ENCODE assay signal across 7 cellular contexts in the genomic region with DNA sequence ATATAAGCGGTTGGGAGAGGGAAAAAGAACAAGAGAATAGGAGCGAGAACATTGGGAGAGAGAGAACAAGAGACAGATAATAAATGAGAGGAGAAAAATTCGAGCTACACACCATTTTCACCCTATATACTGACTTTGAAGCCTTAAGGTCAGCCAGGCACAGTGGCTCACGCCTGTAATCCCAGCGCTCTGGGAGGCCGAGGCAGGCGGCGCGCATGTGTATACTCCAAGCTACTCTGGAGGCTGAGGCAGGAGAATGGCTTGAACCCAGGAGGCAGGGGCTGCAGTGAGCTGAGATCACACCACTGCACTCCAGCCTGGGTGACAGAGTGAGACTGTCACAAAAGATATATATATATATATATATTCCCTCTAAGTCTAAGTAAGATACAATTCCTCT.
DNase-seq lines count a peak whose midpoint lies in the region; ATAC-seq and TF ChIP-seq lines count a peak whose summit lies in the region.
"Not testable (repeated sequence)": the region's sequence is repeated elsewhere in the genome, so short reads cannot be mapped to it uniquely, and the experiment has no call there.

No MANE protein-coding gene starts in this region.

- not testable (repeated sequence) for H3K27me3 Mint-ChIP-seq in Calu3 (ENCODE audit: unreplicated experiment); T-helper 1 cell treated with Interleukin-12 subunit alpha and Interleukin-12 subunit beta and Interleukin-4 antibody, amounts not matched to agents 30 μg/mL and 1 μg/mL, for 36 hours (ENCODE audit: low read depth); activated CD8-positive, alpha-beta T cell treated with anti-CD3 and anti-CD28 coated beads for 36 hours; nephron progenitor cell (ENCODE audit: low read depth, poor library complexity); stimulated activated naive B cell treated with anti-CD40 and anti-IgM and Interleukin-4, amounts not matched to agents 10 μg/mL and 1 μg/mL and 100 μg/mL, for 72 hours

- BruUV-seq in Calu3 (replicated peaks; lab: Mats Ljungman, UMichigan) = not testable (repeated sequence)

- peaks cover 43% of the 10 kb centered on the region for H3K4me1 Mint-ChIP-seq in Calu3 (ENCODE audit: low read depth, unreplicated experiment)
- peaks cover 31% of the 10 kb centered on the region for H3K4me1 Mint-ChIP-seq in T-helper 1 cell treated with Interleukin-12 subunit alpha and Interleukin-12 subunit beta and Interleukin-4 antibody, amounts not matched to agents 30 μg/mL and 1 μg/mL, for 36 hours (ENCODE audit: low read depth)
- peaks cover 47% of the 10 kb centered on the region for H3K4me1 Mint-ChIP-seq in activated CD8-positive, alpha-beta T cell treated with anti-CD3 and anti-CD28 coated beads for 36 hours (ENCODE audit: low read depth)
- not testable (repeated sequence) for H3K4me1 Mint-ChIP-seq in nephron progenitor cell
- peaks cover 50 to 84% of the 10 kb centered on the region in 2 donors for H3K4me1 Mint-ChIP-seq in stimulated activated naive B cell treated with anti-CD40 and anti-IgM and Interleukin-4, amounts not matched to agents 10 μg/mL and 1 μg/mL and 100 μg/mL, for 72 hours

- not testable (repeated sequence) for H3K36me3 ChIP-seq in esophagus squamous epithelium

- peak overlapping the region; percentile 43 for H3K27ac Mint-ChIP-seq in Calu3 (ENCODE audit: unreplicated experiment)
- peak overlapping the region; percentile 0 for H3K27ac Mint-ChIP-seq in T-helper 1 cell treated with Interleukin-12 subunit alpha and Interleukin-12 subunit beta and Interleukin-4 antibody, amounts not matched to agents 30 μg/mL and 1 μg/mL, for 36 hours
- H3K27ac Mint-ChIP-seq in activated CD8-positive, alpha-beta T cell treated with anti-CD3 and anti-CD28 coated beads for 36 hours = peak overlapping the region; percentile 53
- peak overlapping the region; percentile 13 to 67 for H3K27ac Mint-ChIP-seq in activated naive CD4-positive, alpha-beta T cell treated with anti-CD3 and anti-CD28 coated beads, Interleukin-2, amount 50 U/mL, for 72 hours
- H3K27ac Mint-ChIP-seq in nephron progenitor cell = peak overlapping the region; percentile 28
- peak overlapping the region; percentile 93 for H3K27ac Mint-ChIP-seq in stimulated activated naive B cell treated with anti-CD40 and anti-IgM and Interleukin-4, amounts not matched to agents 10 μg/mL and 1 μg/mL and 100 μg/mL, for 72 hours

- peaks cover 15% of the 10 kb centered on the region for H3K36me3 Mint-ChIP-seq in Calu3 (ENCODE audit: insufficient read depth, unreplicated experiment)
- not testable (repeated sequence) for H3K36me3 Mint-ChIP-seq in T-helper 1 cell treated with Interleukin-12 subunit alpha and Interleukin-12 subunit beta and Interleukin-4 antibody, amounts not matched to agents 30 μg/mL and 1 μg/mL, for 36 hours (ENCODE audit: low read depth); activated CD8-positive, alpha-beta T cell treated with anti-CD3 and anti-CD28 coated beads for 36 hours (ENCODE audit: low read depth); activated naive CD4-positive, alpha-beta T cell treated with anti-CD3 and anti-CD28 coated beads, Interleukin-2, amount 50 U/mL, for 72 hours; nephron progenitor cell (ENCODE audit: low read depth)
- H3K36me3 Mint-ChIP-seq in stimulated activated naive B cell treated with anti-CD40 and anti-IgM and Interleukin-4, amounts not matched to agents 10 μg/mL and 1 μg/mL and 100 μg/mL, for 72 hours = peaks cover 40 to 50% of the 10 kb centered on the region in 2 donors

- not testable (repeated sequence) for H3K9me3 ChIP-seq in esophagus squamous epithelium

- CTCF ChIA-PET in Calu3 (lab: Charles Lee) = not testable (repeated sequence)
- CTCF ChIA-PET in activated CD8-positive, alpha-beta T cell treated with anti-CD3 and anti-CD28 coated beads for 36 hours (lab: Charles Lee) = interaction anchor here (1.0 to 1.4 kb wide), 2 partner anchors 43 to 60 kb away, joined by 4 read pairs; no protein-coding TSS in a partner anchor

- POLR2A ChIA-PET in activated CD8-positive, alpha-beta T cell treated with anti-CD3 and anti-CD28 coated beads for 36 hours (lab: Charles Lee) = interaction anchor here (0.6 kb wide), 1 partner anchor 24 kb away, joined by 3 read pairs; no protein-coding TSS in a partner anchor

- TF ChIP-seq CTCF in Calu3 (IDR thresholded peaks at IDR 0.05; ENCODE audit: unreplicated experiment); activated CD8-positive, alpha-beta T cell treated with anti-CD3 and anti-CD28 coated beads for 36 hours (IDR thresholded peaks at IDR 0.05); esophagus squamous epithelium (IDR thresholded peaks at IDR 0.05); nephron progenitor cell (IDR thresholded peaks at IDR 0.05): not testable (repeated sequence)

- H3K27ac ChIP-seq in esophagus squamous epithelium = peak overlapping the region; percentile 53 to 90 (median 83)

- H3K9me3 Mint-ChIP-seq in Calu3 (ENCODE audit: low read depth, unreplicated experiment); T-helper 1 cell treated with Interleukin-12 subunit alpha and Interleukin-12 subunit beta and Interleukin-4 antibody, amounts not matched to agents 30 μg/mL and 1 μg/mL, for 36 hours; activated CD8-positive, alpha-beta T cell treated with anti-CD3 and anti-CD28 coated beads for 36 hours; activated naive CD4-positive, alpha-beta T cell treated with anti-CD3 and anti-CD28 coated beads, Interleukin-2, amount 50 U/mL, for 72 hours; nephron progenitor cell: not testable (repeated sequence)
- H3K9me3 Mint-ChIP-seq in stimulated activated naive B cell treated with anti-CD40 and anti-IgM and Interleukin-4, amounts not matched to agents 10 μg/mL and 1 μg/mL and 100 μg/mL, for 72 hours = peaks cover 4 to 11% of the 10 kb centered on the region in 2 donors

- not testable (repeated sequence) for DNase-seq in Calu3; activated CD8-positive, alpha-beta T cell treated with anti-CD3 and anti-CD28 coated beads for 36 hours; activated naive CD4-positive, alpha-beta T cell treated with anti-CD3 and anti-CD28 coated beads, Interleukin-2, amount 50 U/mL, for 72 hours (ENCODE audit: low spot score in 2 of 2); esophagus squamous epithelium (lab: John Stamatoyannopoulos, UW); nephron progenitor cell; stimulated activated naive B cell treated with anti-CD40 and anti-IgM and Interleukin-4, amounts not matched to agents 10 μg/mL and 1 μg/mL and 100 μg/mL, for 72 hours

- ATAC-seq in activated CD8-positive, alpha-beta T cell treated with anti-CD3 and anti-CD28 coated beads for 36 hours; activated naive CD4-positive, alpha-beta T cell treated with anti-CD3 and anti-CD28 coated beads, Interleukin-2, amount 50 U/mL, for 72 hours; stimulated activated naive B cell treated with anti-CD40 and anti-IgM and Interleukin-4, amounts not matched to agents 10 μg/mL and 1 μg/mL and 100 μg/mL, for 72 hours (replicated peaks): not testable (repeated sequence)

- WGBS in esophagus squamous epithelium, 2 donors = 86 to 87% methylated on average over 9 of the region's 9 CpGs

- not testable (repeated sequence) for TF ChIP-seq POLR2A in esophagus squamous epithelium (IDR thresholded peaks at IDR 0.05)

- not testable (repeated sequence) for H3K4me3 Mint-ChIP-seq in Calu3 (ENCODE audit: low read depth, unreplicated experiment); T-helper 1 cell treated with Interleukin-12 subunit alpha and Interleukin-12 subunit beta and Interleukin-4 antibody, amounts not matched to agents 30 μg/mL and 1 μg/mL, for 36 hours; activated CD8-positive, alpha-beta T cell treated with anti-CD3 and anti-CD28 coated beads for 36 hours; nephron progenitor cell
- peak overlapping the region; percentile 36 to 67 for H3K4me3 Mint-ChIP-seq in stimulated activated naive B cell treated with anti-CD40 and anti-IgM and Interleukin-4, amounts not matched to agents 10 μg/mL and 1 μg/mL and 100 μg/mL, for 72 hours

- not testable (repeated sequence) for H3K27me3 ChIP-seq in esophagus squamous epithelium

- H3K4me3 ChIP-seq in esophagus squamous epithelium = not testable (repeated sequence)

- H3K4me1 ChIP-seq in esophagus squamous epithelium = peaks cover 14 to 69% (median 45%) of the 10 kb centered on the region in 3 donors

- intact Hi-C loops in Calu3 (cut with micrococcal nuclease; ENCODE audit: unreplicated experiment); activated CD8-positive, alpha-beta T cell treated with anti-CD3 and anti-CD28 coated beads for 36 hours (cut with micrococcal nuclease); esophagus squamous epithelium (cut with DNase I): not testable (repeated sequence)

Comparison
In these comparisons a context has a peak if more than half of its experiments do, and no peak if none do; other contexts are left out.
1. H3K27ac Mint-ChIP-seq: peak in every context shown above with its lines; median percentile 93 in stimulated activated naive B cell treated with anti-CD40 and anti-IgM and Interleukin-4, amounts not matched to agents 10 μg/mL and 1 μg/mL and 100 μg/mL, for 72 hours; 53 in activated CD8-positive, alpha-beta T cell treated with anti-CD3 and anti-CD28 coated beads for 36 hours; 43 in Calu3; 40 in activated naive CD4-positive, alpha-beta T cell treated with anti-CD3 and anti-CD28 coated beads, Interleukin-2, amount 50 U/mL, for 72 hours; 28 in nephron progenitor cell; 0 in T-helper 1 cell treated with Interleukin-12 subunit alpha and Interleukin-12 subunit beta and Interleukin-4 antibody, amounts not matched to agents 30 μg/mL and 1 μg/mL, for 36 hours.